ENCODE assay signal across 12 cellular contexts in the genomic region with DNA sequence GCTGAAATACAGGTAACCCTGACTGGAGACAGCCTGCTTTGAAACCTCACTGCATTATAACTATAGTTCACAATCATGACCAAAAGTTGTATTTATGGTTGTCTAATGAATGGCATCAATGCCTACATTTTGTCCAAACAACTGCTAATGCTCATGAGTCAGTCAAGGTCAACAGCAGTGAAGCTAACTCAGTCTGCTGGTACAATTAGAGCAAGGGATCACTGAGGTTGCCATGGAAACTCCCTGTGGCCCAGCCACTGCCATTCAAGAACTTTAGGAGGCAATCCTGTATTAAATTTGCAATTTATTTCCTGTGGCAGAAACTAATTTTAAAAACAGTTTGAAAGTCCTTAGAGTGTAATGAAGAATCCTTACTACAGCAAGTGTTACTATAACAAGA.
DNase-seq lines count a peak whose midpoint lies in the region; ATAC-seq, FAIRE-seq and TF ChIP-seq lines count a peak whose summit lies in the region.
"Had no signal": no experiment of that assay in that cellular context is flagged by ENCODE, and none has a peak within 500 bp of the region (broad histone marks: within the 10 kb centered on the region; RNA-seq: fewer than 3 reads in every experiment).

No MANE protein-coding gene starts in this region.

- H3K27me3 Mint-ChIP-seq in T-helper 17 cell, result no peaks in the 10 kb centered on the region

- no peak for TF ChIP-seq CTCF in epithelial cell of proximal tubule (conservative IDR thresholded peaks at IDR 0.05; ENCODE audit: low read depth, low read length)
- no peak for TF ChIP-seq CTCF in pancreas (IDR thresholded peaks at IDR 0.05)

- intact Hi-C loops in pancreas (cut with DNase I), result no loop called here

- peaks cover 2% of the 10 kb centered on the region for H3K4me1 Mint-ChIP-seq in T-helper 17 cell

- peak; percentile 2 for DNase-seq in NCI-H1694 (lab: John Stamatoyannopoulos, UW)
- DNase-seq in NCI-H1694 treated with DMSO at 0.1 percent for 48 hours (lab: John Stamatoyannopoulos, UW), result no peak
- DNase-seq in NCI-H748 (lab: John Stamatoyannopoulos, UW; ENCODE audit: unreplicated experiment), result peak; percentile 84
- peak; percentile 33 for DNase-seq in epithelial cell of proximal tubule (ENCODE audit: low read depth)
- peak in 2 of 6 donors; percentile 21 to 31 for DNase-seq in pancreas
- DNase-seq in T-helper 17 cell, result no peak
- no peak for DNase-seq in NCI-H1436 (lab: John Stamatoyannopoulos, UW)
- DNase-seq in HK-2 (ENCODE audit: unreplicated experiment), result no peak
- DNase-seq: activated CD4-positive, CD25-positive, alpha-beta regulatory T cell; NCI-H187 had no signal

- H3K36me3 ChIP-seq in pancreas, result no peaks in the 10 kb centered on the region

- FAIRE-seq in pancreas (lab: Jason Lieb, UNC), result no peak
- FAIRE-seq: A549 had no signal

- H3K4me3 Mint-ChIP-seq in T-helper 17 cell, result no peak overlapping the region

- H3K27me3 ChIP-seq in pancreas, result no peaks in the 10 kb centered on the region

- H3K27ac Mint-ChIP-seq in T-helper 17 cell, result no peak overlapping the region

- no peak overlapping the region for H3K4me3 ChIP-seq in epithelial cell of proximal tubule (ENCODE audit: low read depth, low read length)
- H3K4me3 ChIP-seq in pancreas, result no peak overlapping the region
- H3K4me3 ChIP-seq: A549, skin epidermis had no signal

- no peaks in the 10 kb centered on the region for H3K4me1 ChIP-seq in pancreas

- ATAC-seq in pancreas, result peak; percentile 63 to 82 (median 74)
- no peak for ATAC-seq in T-helper 17 cell
- ATAC-seq: A549 had no signal

- H3K27ac ChIP-seq in pancreas, result no peak overlapping the region
- H3K27ac ChIP-seq: A549, skin epidermis had no signal

- H3K9me3 ChIP-seq in pancreas (no peaks in the 10 kb centered on the region), T-helper 17 cell (ENCODE audit: control insufficient read depth, low read length, poor library complexity, severe bottlenecking) (no peaks in the 10 kb centered on the region)
- H3K9me3 ChIP-seq: A549 had no signal

- peaks cover 4% of the 10 kb centered on the region for H3K36me3 Mint-ChIP-seq in T-helper 17 cell (ENCODE audit: low read depth)

Comparison
In these comparisons a context has a peak if more than half of its experiments do, and no peak if none do; other contexts are left out.
1. DNase-seq: peak in NCI-H1694 (single experiment), NCI-H748 (single experiment) and epithelial cell of proximal tubule (single experiment); none in NCI-H1694 treated with DMSO at 0.1 percent for 48 hours (single experiment), T-helper 17 cell (0 of 3), NCI-H1436 (single experiment) and HK-2 (single experiment).